ENCODE assay signal across 12 cellular contexts in genomic region chr3:72473156-72473555, GRCh38. TPM values are rescaled to one million over a fixed set of nuclear protein-coding genes. Genes with fewer than 3 reads are reported as not detected.
DNase-seq lines count a peak whose midpoint lies in the region; ATAC-seq and TF ChIP-seq lines count a peak whose summit lies in the region.
"Had no signal": no experiment of that assay in that cellular context is flagged by ENCODE, and none has a peak within 500 bp of the region (broad histone marks: within the 10 kb centered on the region; RNA-seq: fewer than 3 reads in every experiment).

No MANE protein-coding gene starts in this region.

- no peak for TF ChIP-seq CTCF in MCF 10A (IDR thresholded peaks at IDR 0.05; ENCODE audit: unreplicated experiment)

- H3K4me3 Mint-ChIP-seq in MCF 10A (ENCODE audit: unreplicated experiment) = no peak overlapping the region
- H3K4me3 Mint-ChIP-seq: brain; naive thymus-derived CD8-positive, alpha-beta T cell had no signal

- H3K36me3 Mint-ChIP-seq in activated naive CD4-positive, alpha-beta T cell treated with anti-CD3 and anti-CD28 coated beads, Interleukin-2, amount 50 U/mL, for 72 hours = peaks cover 4 to 28% of the 10 kb centered on the region in 2 donors
- H3K36me3 Mint-ChIP-seq in MCF 10A (ENCODE audit: insufficient read depth, unreplicated experiment) = no peaks in the 10 kb centered on the region
- H3K36me3 Mint-ChIP-seq: brain; naive thymus-derived CD8-positive, alpha-beta T cell had no signal

- intact Hi-C loops in MCF 10A (cut with micrococcal nuclease) = no loop called here

- no TSS peak for BruUV-seq in MCF 10A (replicated peaks; lab: Mats Ljungman, UMichigan)

- no peaks in the 10 kb centered on the region for H3K27me3 Mint-ChIP-seq in MCF 10A (ENCODE audit: insufficient read depth, unreplicated experiment)
- H3K27me3 Mint-ChIP-seq: brain had no signal

- H3K27ac Mint-ChIP-seq in activated naive CD4-positive, alpha-beta T cell treated with anti-CD3 and anti-CD28 coated beads, Interleukin-2, amount 50 U/mL, for 72 hours = peak overlapping the region in 1 of 2 donors; percentile 12
- no peak overlapping the region for H3K27ac Mint-ChIP-seq in MCF 10A (ENCODE audit: low read depth, unreplicated experiment)
- H3K27ac Mint-ChIP-seq: brain had no signal

- peaks cover 3 to 6% of the 10 kb centered on the region in 2 donors for H3K9me3 Mint-ChIP-seq in activated naive CD4-positive, alpha-beta T cell treated with anti-CD3 and anti-CD28 coated beads, Interleukin-2, amount 50 U/mL, for 72 hours
- no peaks in the 10 kb centered on the region for H3K9me3 Mint-ChIP-seq in MCF 10A (ENCODE audit: unreplicated experiment)
- H3K9me3 Mint-ChIP-seq: naive thymus-derived CD8-positive, alpha-beta T cell had no signal

- ATAC-seq in activated naive CD4-positive, alpha-beta T cell treated with anti-CD3 and anti-CD28 coated beads, Interleukin-2, amount 50 U/mL, for 72 hours = peak; percentile 56 to 72
- ATAC-seq in GM21786 (IDR thresholded peaks at IDR 0.05; ENCODE audit: unreplicated experiment) = peak; percentile 94
- peak; percentile 70 for ATAC-seq in HG03175 (IDR thresholded peaks at IDR 0.05; ENCODE audit: unreplicated experiment)
- ATAC-seq in stimulated activated naive CD8-positive, alpha-beta T cell treated with anti-CD3 and anti-CD28 coated beads, Interleukin-15, Interleukin-2, amounts not matched to agents 100 U/mL and 50 U/mL, for 24 hours = peak; percentile 23
- ATAC-seq: naive thymus-derived CD8-positive, alpha-beta T cell had no signal

- no peaks in the 10 kb centered on the region for H3K4me1 Mint-ChIP-seq in MCF 10A (ENCODE audit: insufficient read depth, unreplicated experiment)
- H3K4me1 Mint-ChIP-seq: brain; naive thymus-derived CD8-positive, alpha-beta T cell had no signal

- CTCF ChIA-PET in MCF 10A (lab: Yijun Ruan, JAX) = interaction anchor here (0.6 kb wide), 1 partner anchor 514 kb away, joined by 3 read pairs; no protein-coding TSS in a partner anchor

- no peak for DNase-seq in activated naive CD4-positive, alpha-beta T cell treated with anti-CD3 and anti-CD28 coated beads, Interleukin-2, amount 50 U/mL, for 72 hours (ENCODE audit: low spot score in 2 of 2)
- DNase-seq in activated naive CD4-positive, alpha-beta T cell treated with Interleukin-2 at 50 U/mL for 16 hours = no peak
- DNase-seq in stimulated activated naive CD8-positive, alpha-beta T cell treated with anti-CD3 and anti-CD28 coated beads, Interleukin-15, Interleukin-2, amounts not matched to agents 100 U/mL and 50 U/mL, for 24 hours = no peak
- DNase-seq in stimulated activated CD4-positive, alpha-beta T cell treated with anti-CD3 and anti-CD28 coated beads, Interleukin-12 subunit alpha, Interleukin-12 subunit beta, amount 100 ng/mL, for 4 hours = no peak
- DNase-seq in MCF 10A (ENCODE audit: unreplicated experiment) = no peak
- no peak for DNase-seq in cerebellar nuclear complex (lab: John Stamatoyannopoulos, UW)
- DNase-seq: esophagus squamous epithelium; naive thymus-derived CD8-positive, alpha-beta T cell; NCI-H774 had no signal

- POLR2A ChIA-PET in MCF 10A (lab: Yijun Ruan, JAX) = interaction anchor here (0.6 kb wide), 1 partner anchor 86 kb away, joined by 3 read pairs; no protein-coding TSS in a partner anchor

RNA-seq across cellular contexts. Expression of gene RYBP, which starts 26.7 kb away (rescaled TPM):
- total RNA-seq in activated naive CD4-positive, alpha-beta T cell treated with anti-CD3 and anti-CD28 coated beads, Interleukin-2, amount 50 U/mL, for 72 hours = 10 to 100 TPM; 15.9 to 36.6 TPM
- 19.4 and 20.2 TPM in 2 replicates for total RNA-seq in MCF 10A (2022)

Comparison
In these comparisons a context has a peak if more than half of its experiments do, and no peak if none do; other contexts are left out.
1. ATAC-seq: peak in every context shown above with its lines; median percentile 94 in GM21786; 70 in HG03175; 64 in activated naive CD4-positive, alpha-beta T cell treated with anti-CD3 and anti-CD28 coated beads, Interleukin-2, amount 50 U/mL, for 72 hours; 23 in stimulated activated naive CD8-positive, alpha-beta T cell treated with anti-CD3 and anti-CD28 coated beads, Interleukin-15, Interleukin-2, amounts not matched to agents 100 U/mL and 50 U/mL, for 24 hours.